20 cellular contexts compared by ENCODE assay signal in genomic region chr2:64938607-64939285, GRCh38. TPM values are rescaled to one million over a fixed set of nuclear protein-coding genes. Genes with fewer than 3 reads are reported as not detected.
DNase-seq lines count a peak whose midpoint lies in the region; ATAC-seq, FAIRE-seq and TF ChIP-seq lines count a peak whose summit lies in the region.
"Had no signal": no experiment of that assay in that cellular context is flagged by ENCODE, and none has a peak within 500 bp of the region (broad histone marks: within the 10 kb centered on the region; RNA-seq: fewer than 3 reads in every experiment).

No MANE protein-coding gene starts in this region.

- H3K36me3 ChIP-seq in GM06990 (ENCODE audit: control insufficient read depth, insufficient read depth, low read length) (no peaks in the 10 kb centered on the region), SU-DHL-6 (ENCODE audit: low read length) (peaks cover 5% of the 10 kb centered on the region; the same call in 1 of the 2 replicates), gastrocnemius medialis (no peaks in the 10 kb centered on the region)
- H3K36me3 ChIP-seq: HAP-1, SJSA1 had no signal

- no peak overlapping the region for H2AFZ ChIP-seq in SU-DHL-6 (ENCODE audit: low read depth, low read length, severe bottlenecking)

- H3K4me3 ChIP-seq in GM06990 (replicated peaks; ENCODE audit: low read depth, low read length) (peak overlapping the region; percentile 79), SU-DHL-6 (ENCODE audit: insufficient read depth, low read length, poor library complexity, severe bottlenecking) (peak overlapping the region; percentile 49), gastrocnemius medialis (peak overlapping the region in 1 of 4 donors; percentile 48)
- H3K4me3 ChIP-seq: HAP-1, SJSA1 had no signal

- DNase-seq in GM06990 (ENCODE audit: extremely low read depth, insufficient read length) (no peak), GM19239 (ENCODE audit: insufficient read length, low spot score) (no peak), gastrocnemius medialis (no peak), NCI-H748 (lab: John Stamatoyannopoulos, UW; ENCODE audit: unreplicated experiment) (no peak), GM10266 (ENCODE audit: extremely low spot score) (no peak), AG08396 (ENCODE audit: low spot score) (no peak), HCEC 1CT (no peak)
- DNase-seq: activated CD4-positive, alpha-beta T cell treated with anti-CD3 and anti-CD28 coated beads for 48 hours; activated CD8-positive, alpha-beta memory T cell treated with anti-CD3 and anti-CD28 coated beads, Interleukin-2, amount 50 U/mL, for 4 hours; activated gamma-delta T cell treated with Interleukin-2 at 50 U/mL for 16 hours; AML-193; effector memory CD8-positive, alpha-beta T cell; GDM1; glutamatergic neuron; OCI-M1; stimulated activated CD4-positive, alpha-beta T cell treated with anti-CD3 and anti-CD28 coated beads, Interleukin-4, amount 100 ng/mL, for 1 hour had no signal

- no peaks in the 10 kb centered on the region for H3K27me3 ChIP-seq in GM06990 (replicated peaks; ENCODE audit: control insufficient read depth, insufficient read depth, low read length)
- H3K27me3 ChIP-seq in SU-DHL-6 (ENCODE audit: low read length) = no peaks in the 10 kb centered on the region
- no peaks in the 10 kb centered on the region for H3K27me3 ChIP-seq in gastrocnemius medialis
- H3K27me3 ChIP-seq: SJSA1 had no signal

- peaks cover 7% of the 10 kb centered on the region; the same call in 1 of the 2 replicates for H3K9me3 ChIP-seq in SU-DHL-6 (ENCODE audit: insufficient read depth, low read length)
- H3K9me3 ChIP-seq in gastrocnemius medialis = no peaks in the 10 kb centered on the region
- H3K9me3 ChIP-seq: SJSA1 had no signal

- in situ Hi-C loops in gastrocnemius medialis (cut with MboI; ENCODE audit: low sequenced_read_pairs in 4 of 4) = no loop called here

- intact Hi-C loops in gastrocnemius medialis (cut with DNase I; ENCODE audit: low total_unique reads) = loop anchor here (1.0 kb wide), 1 partner anchor 21 kb away; no protein-coding TSS in a partner anchor

- peak; percentile 87 for FAIRE-seq in GM19239 (lab: Jason Lieb, UNC)

- no peak for TF ChIP-seq POLR2A in gastrocnemius medialis (IDR thresholded peaks at IDR 0.05)

- peaks cover 31 to 35% of the 10 kb centered on the region in 2 donors for H3K4me1 ChIP-seq in gastrocnemius medialis
- H3K4me1 ChIP-seq: HAP-1 had no signal

- H3K9me2 ChIP-seq in SU-DHL-6 (replicated peaks; ENCODE audit: insufficient read depth, low read length) = no peaks in the 10 kb centered on the region

- H3K9ac ChIP-seq in SU-DHL-6 (ENCODE audit: low read length) = peak overlapping the region; percentile 70
- H3K9ac ChIP-seq: parathyroid adenoma had no signal

- peaks cover 51% of the 10 kb centered on the region for H3F3A ChIP-seq in SU-DHL-6 (ENCODE audit: insufficient read depth)

- H3K79me2 ChIP-seq in SU-DHL-6 (ENCODE audit: insufficient read depth, low read length) = peaks cover 26% of the 10 kb centered on the region; the same call in 1 of the 2 replicates
- H3K79me2 ChIP-seq: parathyroid adenoma had no signal

- ATAC-seq in gastrocnemius medialis = peak in 1 of 2 donors; percentile 2

- TF ChIP-seq CTCF in GM06990 (IDR thresholded peaks at IDR 0.05; ENCODE audit: insufficient read depth, low read length, poor library complexity, severe bottlenecking) (no peak), SU-DHL-6 (IDR thresholded peaks at IDR 0.05; ENCODE audit: insufficient read depth, low read length, poor library complexity, severe bottlenecking) (no peak), gastrocnemius medialis (IDR thresholded peaks at IDR 0.05 in 4 of 5, conservative IDR thresholded peaks at IDR 0.05 in 1 of 5) (no peak), GM10266 (IDR thresholded peaks at IDR 0.05; ENCODE audit: control insufficient read depth, insufficient read depth, low read depth, missing control alignments) (no peak)

- H3K27ac ChIP-seq in SU-DHL-6 (ENCODE audit: low read depth, low read length) = peak overlapping the region; percentile 97
- peak overlapping the region; percentile 87 to 91 (median 90) for H3K27ac ChIP-seq in gastrocnemius medialis
- H3K27ac ChIP-seq: parathyroid adenoma, SJSA1 had no signal

- H3K4me2 ChIP-seq in SU-DHL-6 (ENCODE audit: low read depth, low read length, poor library complexity, severe bottlenecking) = peak overlapping the region; percentile 93

- no peaks in the 10 kb centered on the region for H4K20me1 ChIP-seq in SU-DHL-6 (ENCODE audit: low read depth, low read length)

RNA-seq across cellular contexts. Expression of gene SLC1A4, which starts 50.5 kb away (rescaled TPM):
- 10 to 100 TPM in 3 of 4 donors, 1 to 10 TPM in 1; 5.4 to 54.1 (median 14.1) TPM for total RNA-seq in gastrocnemius medialis
